In genomic region chr20:64101731-64102621, GRCh38 we compare ENCODE assay signal across 9 cellular contexts. TPM values are rescaled to one million over a fixed set of nuclear protein-coding genes. Genes with fewer than 3 reads are reported as not detected.
DNase-seq lines count a peak whose midpoint lies in the region; ATAC-seq, FAIRE-seq and TF ChIP-seq lines count a peak whose summit lies in the region.
"Had no signal": no experiment of that assay in that cellular context is flagged by ENCODE, and none has a peak within 500 bp of the region (broad histone marks: within the 10 kb centered on the region; RNA-seq: fewer than 3 reads in every experiment).

No MANE protein-coding gene starts in this region.

- H3K4me1 ChIP-seq in A549 = 0 out of 3 replicates have a peak, but pooled peaks cover 6% of the 10 kb centered on the region
- peaks cover 0 to 20% (median 4%) of the 10 kb centered on the region in 4 donors for H3K4me1 ChIP-seq in Peyer's patch
- peaks cover 0 to 12% of the 10 kb centered on the region in 2 donors for H3K4me1 ChIP-seq in right atrium auricular region

- H3K27ac ChIP-seq in A549 = peak overlapping the region; percentile 81 to 91
- H3K27ac ChIP-seq in Peyer's patch = peak overlapping the region in 1 of 4 donors; percentile 25
- peak overlapping the region in 1 of 2 donors; percentile 46 for H3K27ac ChIP-seq in right atrium auricular region

- no peak for TF ChIP-seq EP300 in A549 (IDR thresholded peaks at IDR 0.05)

- FAIRE-seq in A549 (lab: Jason Lieb, UNC) = no peak
- FAIRE-seq in GM19239 (lab: Jason Lieb, UNC) = no peak

- ATAC-seq in A549 (peak; percentile 70 to 92), HG03045 (IDR thresholded peaks at IDR 0.05; ENCODE audit: unreplicated experiment) (no peak)

- H3K36me3 ChIP-seq in Peyer's patch (no peaks in the 10 kb centered on the region), right atrium auricular region (no peaks in the 10 kb centered on the region)

- peak; percentile 27 to 63 for TF ChIP-seq RAD21 in A549 (conservative IDR thresholded peaks at IDR 0.05 in 1 of 2, IDR thresholded peaks at IDR 0.05 in 1 of 2)

- 11% methylated on average over 14 of the region's 64 CpGs for WGBS in A549 (ENCODE audit: missing lambda C conversion rate)

- H3K9me3 ChIP-seq in A549 = no peaks in the 10 kb centered on the region
- H3K9me3 ChIP-seq in Peyer's patch = no peaks in the 10 kb centered on the region
- no peaks in the 10 kb centered on the region for H3K9me3 ChIP-seq in right atrium auricular region

- POLR2A ChIA-PET in A549 (lab: Yijun Ruan, JAX) = no interaction called here

- H3K4me3 ChIP-seq in A549 (peak overlapping the region; percentile 71), Peyer's patch (peak overlapping the region; percentile 39 to 58 (median 44)), right atrium auricular region (peak overlapping the region; percentile 46 to 60)

- TF ChIP-seq CTCF in A549 (IDR thresholded peaks at IDR 0.05) = peak; percentile 96
- peak; percentile 35 to 82 (median 54) for TF ChIP-seq CTCF in Peyer's patch (IDR thresholded peaks at IDR 0.05)
- peak; percentile 75 to 84 for TF ChIP-seq CTCF in right atrium auricular region (IDR thresholded peaks at IDR 0.05)

- TF ChIP-seq POLR2A in A549 (IDR thresholded peaks at IDR 0.05; ENCODE audit: low read length) (no peak), Peyer's patch (IDR thresholded peaks at IDR 0.05) (no peak)

- CTCF ChIA-PET in A549 (lab: Yijun Ruan, JAX) = interaction anchor here (0.7 to 6.1 kb wide), 22 partner anchors 9 to 580 kb away, joined by 3 to 58 read pairs (median 4); partner anchors contain the start of genes LKAAEAR1, OPRL1 and RGS19

- H3K27me3 ChIP-seq in Peyer's patch (peaks cover 0 to 19% of the 10 kb centered on the region in 2 donors), right atrium auricular region (no peaks in the 10 kb centered on the region)

- DNase-seq in A549 (ENCODE audit: low read depth in 1 of 2, low spot score in 1 of 2) (peak; percentile 41 to 79), GM19239 (ENCODE audit: insufficient read length, low spot score) (peak; percentile 77), Peyer's patch (peak in 2 of 3 donors; percentile 60 to 77), right atrium auricular region (ENCODE audit: low spot score) (no peak), cerebellum (ENCODE audit: low spot score) (no peak)
- DNase-seq in activated naive CD4-positive, alpha-beta T cell treated with Interleukin-2 at 50 U/mL for 16 hours = peak; percentile 67
- peak; percentile 80 for DNase-seq in stimulated activated CD4-positive, alpha-beta T cell treated with anti-CD3 and anti-CD28 coated beads, Interleukin-15, amount 100 ng/mL, for 24 hours

- H3K4me2 ChIP-seq in A549 = peak overlapping the region; percentile 100

TF ChIP-seq in A549, 52 proteins besides CTCF, POLR2A, EP300 and RAD21:
- TF ChIP-seq RFX5 (IDR thresholded peaks at IDR 0.05) (no peak), CHD4 (IDR thresholded peaks at IDR 0.05; ENCODE audit: borderline replicate concordance) (no peak), SREBF2 (IDR thresholded peaks at IDR 0.05) (no peak), FOSL2 (IDR thresholded peaks at IDR 0.05) (no peak), FOSL2 (CRISPR knock-in tag; IDR thresholded peaks at IDR 0.05) (no peak), ZC3H11A (IDR thresholded peaks at IDR 0.05) (no peak), JUNB (IDR thresholded peaks at IDR 0.05) (no peak), CEBPB (IDR thresholded peaks at IDR 0.05) (no peak), SMC3 (IDR thresholded peaks at IDR 0.05) (peak; percentile 44), EHF (CRISPR knock-in tag; IDR thresholded peaks at IDR 0.05) (no peak), TFCP2L1 (CRISPR knock-in tag; IDR thresholded peaks at IDR 0.05) (no peak), MAX (IDR thresholded peaks at IDR 0.05) (0 out of 2 replicates have a peak, but pooled peaks have one; percentile 36), MAFK (IDR thresholded peaks at IDR 0.05; ENCODE audit: partially characterized antibody) (no peak), PHF8 (IDR thresholded peaks at IDR 0.05; ENCODE audit: borderline replicate concordance, low read depth) (peak; percentile 29; the same call in 1 of the 2 replicates)

RNA-seq across cellular contexts. Expression of gene NPBWR2, which starts 5.4 kb away (rescaled TPM):
- polyA plus RNA-seq in A549 (2011; rRNA removed) (not detected in 2 replicates), A549 (2017; fragmentation: RNase III; extraction: RNeasy Plus Mini Kit Qiagen cat#74134 plus additional on column Dnase treatment) (not detected in 3 replicates)
- not detected in 2 replicates for polyA plus RNA-seq in A549 (2012; cell fraction: cytosol; rRNA removed)
- polyA plus RNA-seq in A549 (2012; cell fraction: nucleus; rRNA removed) = not detected in 2 replicates
- not detected in 2 replicates for polyA minus RNA-seq in A549 (2011; rRNA and poly(A)+ RNA removed)
- total RNA-seq in Peyer's patch (not detected), right atrium auricular region (not detected), cerebellum (not detected)
- total RNA-seq: glomerular endothelial cell had no signal

RNA-seq across cellular contexts. Expression of gene LKAAEAR1, which starts 17.8 kb away (rescaled TPM):
- polyA plus RNA-seq in A549 (2011; rRNA removed) (0.14 TPM in 1 of 2 replicates, not detected in the other), A549 (2017; fragmentation: RNase III; extraction: RNeasy Plus Mini Kit Qiagen cat#74134 plus additional on column Dnase treatment) (0.49 to 0.60 TPM (median 0.56 TPM) in 3 replicates)
- 1.6 and 2.3 TPM in 2 replicates for polyA plus RNA-seq in A549 (2012; cell fraction: cytosol; rRNA removed)
- polyA plus RNA-seq in A549 (2012; cell fraction: nucleus; rRNA removed) = 1.1 and 2.2 TPM in 2 replicates
- not detected in 2 replicates for polyA minus RNA-seq in A549 (2011; rRNA and poly(A)+ RNA removed)
- total RNA-seq in Peyer's patch (not detected), right atrium auricular region (not detected), cerebellum (0.36 TPM)

RNA-seq across cellular contexts. Expression of gene OPRL1, which starts 22.1 kb away (rescaled TPM):
- polyA plus RNA-seq in A549 (2011; rRNA removed) (0.54 and 0.98 TPM in 2 replicates), A549 (2017; fragmentation: RNase III; extraction: RNeasy Plus Mini Kit Qiagen cat#74134 plus additional on column Dnase treatment) (0.83 to 1.5 TPM (median 1.2 TPM) in 3 replicates)
- 0.44 and 0.76 TPM in 2 replicates for polyA plus RNA-seq in A549 (2012; cell fraction: cytosol; rRNA removed)
- polyA plus RNA-seq in A549 (2012; cell fraction: nucleus; rRNA removed) = 2.1 and 2.3 TPM in 2 replicates
- 1.2 and 2.0 TPM in 2 replicates for polyA minus RNA-seq in A549 (2011; rRNA and poly(A)+ RNA removed)
- total RNA-seq in Peyer's patch (under 1 TPM in 1 of 4 donors, not detected in 3; 0.27 TPM), right atrium auricular region (1 to 10 TPM in 1 of 2 donors, under 1 TPM in 1; 0.75 to 1.4 TPM), cerebellum (9.5 TPM)

RNA-seq across cellular contexts. Expression of gene RGS19, which starts 22.7 kb away (rescaled TPM):
- polyA plus RNA-seq in A549 (2011; rRNA removed) = 12.3 and 13.8 TPM in 2 replicates
- polyA plus RNA-seq in A549 (2012; cell fraction: cytosol; rRNA removed) = 29.6 and 43.7 TPM in 2 replicates
- polyA plus RNA-seq in A549 (2012; cell fraction: nucleus; rRNA removed) = 24.2 and 35.7 TPM in 2 replicates
- polyA plus RNA-seq in A549 (2017; fragmentation: RNase III; extraction: RNeasy Plus Mini Kit Qiagen cat#74134 plus additional on column Dnase treatment) = 16.1 to 18.8 TPM (median 16.5 TPM) in 3 replicates
- polyA minus RNA-seq in A549 (2011; rRNA and poly(A)+ RNA removed) = 10.3 and 14.7 TPM in 2 replicates
- total RNA-seq in Peyer's patch = 10 to 100 TPM in 1 of 4 donors, 1 to 10 TPM in 3; 3.3 to 39.6 (median 6.8) TPM
- 10 to 100 TPM in 1 of 2 donors, 1 to 10 TPM in 1; 7.8 to 14.1 TPM for total RNA-seq in right atrium auricular region
- total RNA-seq in cerebellum = 8.4 TPM

RNA-seq across cellular contexts. Expression of gene TCEA2, which starts 39.0 kb away (rescaled TPM):
- 11.2 and 13.3 TPM in 2 replicates for polyA plus RNA-seq in A549 (2011; rRNA removed)
- polyA plus RNA-seq in A549 (2012; cell fraction: cytosol; rRNA removed) = 32.7 and 37.6 TPM in 2 replicates
- polyA plus RNA-seq in A549 (2012; cell fraction: nucleus; rRNA removed) = 84.7 and 87.9 TPM in 2 replicates
- 23.3 to 34.7 TPM (median 29.8 TPM) in 3 replicates for polyA plus RNA-seq in A549 (2017; fragmentation: RNase III; extraction: RNeasy Plus Mini Kit Qiagen cat#74134 plus additional on column Dnase treatment)
- polyA minus RNA-seq in A549 (2011; rRNA and poly(A)+ RNA removed) = 14.4 and 20.1 TPM in 2 replicates
- 10 to 100 TPM in 2 of 4 donors, 1 to 10 TPM in 2; 4.7 to 19.8 (median 8.3) TPM for total RNA-seq in Peyer's patch
- 10 to 100 TPM; 17.8 to 25.5 TPM for total RNA-seq in right atrium auricular region
- total RNA-seq in cerebellum = 26.5 TPM

Comparison
In these comparisons a context has a peak if more than half of its experiments do, and no peak if none do; other contexts are left out.
1. DNase-seq: peak in A549 (2 of 2), GM19239 (single experiment), Peyer's patch (2 of 3), activated naive CD4-positive, alpha-beta T cell treated with Interleukin-2 at 50 U/mL for 16 hours (single experiment) and stimulated activated CD4-positive, alpha-beta T cell treated with anti-CD3 and anti-CD28 coated beads, Interleukin-15, amount 100 ng/mL, for 24 hours (single experiment); none in right atrium auricular region (single experiment) and cerebellum (single experiment).
2. Peak in every context shown above with its lines, with median percentiles within 50 percentile points of each other: H3K4me3 ChIP-seq and CTCF ChIP-seq.